In the genomic region with DNA sequence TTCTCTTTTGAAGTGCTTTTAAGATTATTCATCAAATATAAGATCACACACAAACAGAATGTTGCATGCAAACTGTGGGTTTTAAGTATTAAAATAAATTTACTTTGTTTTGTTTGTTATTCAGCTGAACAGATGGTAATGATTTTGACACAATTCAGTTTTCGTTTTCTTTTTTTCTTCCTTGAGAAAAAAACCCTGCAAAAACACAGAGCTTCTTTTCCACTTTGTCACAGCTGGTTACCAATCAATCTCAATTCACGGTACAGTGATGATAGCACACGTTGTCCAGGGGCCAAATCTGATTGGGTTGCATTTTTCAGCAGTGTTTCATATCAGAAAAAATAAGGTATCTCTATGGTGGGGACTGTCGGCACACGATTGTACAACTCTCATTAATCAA, we compare ENCODE assay signal across 19 cellular contexts.
DNase-seq lines count a peak whose midpoint lies in the region.
"Had no signal": no experiment of that assay in that cellular context is flagged by ENCODE, and none has a peak within 500 bp of the region (broad histone marks: within the 10 kb centered on the region; RNA-seq: fewer than 3 reads in every experiment).

No MANE protein-coding gene starts in this region.

- H3K27me3 ChIP-seq in adipocyte (replicated peaks; ENCODE audit: control insufficient read depth, insufficient read depth, low read length) = no peaks in the 10 kb centered on the region
- no peaks in the 10 kb centered on the region for H3K27me3 ChIP-seq in mesenchymal stem cell (ENCODE audit: control insufficient read depth in 1 of 2, insufficient read depth in 1 of 2, low read length in 2 of 2)
- H3K27me3 ChIP-seq: pancreas, tibial artery had no signal

- H4K8ac ChIP-seq in mesenchymal stem cell (ENCODE audit: low read length) = no peak overlapping the region

- no peak overlapping the region for H3K4ac ChIP-seq in mesenchymal stem cell (ENCODE audit: low read depth in 1 of 2, low read length in 2 of 2)

- H3K4me1 ChIP-seq in adipocyte (ENCODE audit: control insufficient read depth, insufficient read depth, low read length) (peaks cover 5% of the 10 kb centered on the region), mesenchymal stem cell (ENCODE audit: control insufficient read depth, insufficient read depth, low read depth, low read length) (no peaks in the 10 kb centered on the region)
- H3K4me1 ChIP-seq: pancreas, tibial artery had no signal

- H3K36me3 ChIP-seq in adipocyte (ENCODE audit: control insufficient read depth, insufficient read depth, low read length, severe bottlenecking) = no peaks in the 10 kb centered on the region
- no peaks in the 10 kb centered on the region for H3K36me3 ChIP-seq in mesenchymal stem cell (ENCODE audit: control insufficient read depth in 1 of 2, insufficient read depth in 2 of 2, low read depth in 1 of 2, low read length in 2 of 2)
- H3K36me3 ChIP-seq: pancreas, tibial artery had no signal

- no peak overlapping the region for H2AFZ ChIP-seq in mesenchymal stem cell (ENCODE audit: low read depth, low read length)

- no peak overlapping the region for H2BK15ac ChIP-seq in mesenchymal stem cell (ENCODE audit: low read depth, poor library complexity, severe bottlenecking)

- H3K4me3 ChIP-seq in adipocyte (ENCODE audit: low read length) = peak overlapping the region; percentile 60
- H3K4me3 ChIP-seq in mesenchymal stem cell (ENCODE audit: insufficient read depth in 1 of 2, low read depth in 1 of 2, low read length in 2 of 2) = no peak overlapping the region
- H3K4me3 ChIP-seq: GM12878, pancreas, tibial artery had no signal

- no peak overlapping the region for H3K9ac ChIP-seq in adipocyte (ENCODE audit: low read length)
- no peak overlapping the region for H3K9ac ChIP-seq in mesenchymal stem cell (ENCODE audit: low read length)

- no peak overlapping the region for H3K27ac ChIP-seq in mesenchymal stem cell (ENCODE audit: low read length, poor library complexity, severe bottlenecking)
- H3K27ac ChIP-seq: pancreas, tibial artery had no signal

- DNase-seq in DMS79 (lab: John Stamatoyannopoulos, UW) = peak; percentile 23
- DNase-seq in NCI-H146 (lab: John Stamatoyannopoulos, UW) = peak; percentile 23
- DNase-seq in adipocyte (ENCODE audit: low read depth) = peak; percentile 80
- DNase-seq in mesenchymal stem cell = no peak
- DNase-seq in activated effector memory CD4-positive, alpha-beta T cell treated with anti-CD3 and anti-CD28 coated beads, Interleukin-2, amount 50 U/mL, for 16 hours = no peak
- DNase-seq in RKO (ENCODE audit: low spot score) = no peak
- DNase-seq in kidney tubule cell (ENCODE audit: low spot score) = no peak
- DNase-seq: activated naive CD4-positive, alpha-beta T cell treated with Interleukin-2 at 50 U/mL for 16 hours; activated T-cell treated with anti-CD3 and anti-CD28 coated beads for 4 hours; aorta; effector memory CD8-positive, alpha-beta T cell; GDM1; hippocampal formation; naive B cell; pancreas; stimulated activated naive CD4-positive, alpha-beta T cell treated with Interleukin-2 at 50 U/mL for 16 hours; T-helper 1 cell; tibial artery had no signal

- no peak overlapping the region for H2BK12ac ChIP-seq in mesenchymal stem cell (ENCODE audit: low read length in 2 of 2)

- no peak overlapping the region for H2BK5ac ChIP-seq in mesenchymal stem cell (ENCODE audit: low read depth, low read length, poor library complexity, severe bottlenecking)

- H2AK5ac ChIP-seq in mesenchymal stem cell (ENCODE audit: low read length, severe bottlenecking) = no peak overlapping the region

- no peak overlapping the region for H3K23ac ChIP-seq in mesenchymal stem cell (ENCODE audit: low read length in 2 of 2)

- no peak overlapping the region for H3K14ac ChIP-seq in mesenchymal stem cell (ENCODE audit: low read length in 2 of 2)

- WGBS in mesenchymal stem cell = 93% methylated on average over 5 of the region's 5 CpGs

- peak overlapping the region; percentile 43 for H3K4me2 ChIP-seq in mesenchymal stem cell (ENCODE audit: low read length, poor library complexity, severe bottlenecking)

- H2BK120ac ChIP-seq in mesenchymal stem cell (ENCODE audit: low read depth, low read length) = no peak overlapping the region

- no peaks in the 10 kb centered on the region for H3K79me1 ChIP-seq in mesenchymal stem cell (replicated peaks; ENCODE audit: low read length, poor library complexity, severe bottlenecking)

- H3K9me3 ChIP-seq in adipocyte (ENCODE audit: control insufficient read depth, low read length) (no peaks in the 10 kb centered on the region), mesenchymal stem cell (ENCODE audit: control insufficient read depth, low read length) (no peaks in the 10 kb centered on the region)
- H3K9me3 ChIP-seq: pancreas, tibial artery had no signal

- H4K91ac ChIP-seq in mesenchymal stem cell (ENCODE audit: low read length) = no peak overlapping the region

- H3K18ac ChIP-seq in mesenchymal stem cell (ENCODE audit: low read depth in 1 of 2, low read length in 2 of 2) = no peak overlapping the region

Comparison
In these comparisons a context has a peak if more than half of its experiments do, and no peak if none do; other contexts are left out.
1. DNase-seq: peak in DMS79 (single experiment), NCI-H146 (single experiment) and adipocyte (single experiment); none in mesenchymal stem cell (single experiment), activated effector memory CD4-positive, alpha-beta T cell treated with anti-CD3 and anti-CD28 coated beads, Interleukin-2, amount 50 U/mL, for 16 hours (single experiment), RKO (single experiment) and kidney tubule cell (single experiment).